Comparison of ENCODE assay signal across 8 cellular contexts in genomic region chr6:69835414-69836179, GRCh38. TPM values are rescaled to one million over a fixed set of nuclear protein-coding genes. Genes with fewer than 3 reads are reported as not detected.
DNase-seq lines count a peak whose midpoint lies in the region; ATAC-seq, FAIRE-seq and TF ChIP-seq lines count a peak whose summit lies in the region.

No MANE protein-coding gene starts in this region.

- no peak for DNase-seq in D721Med (ENCODE audit: insufficient read length, low spot score)
- DNase-seq in NCI-H2227 (lab: John Stamatoyannopoulos, UW; ENCODE audit: unreplicated experiment): peak; percentile 48
- DNase-seq in ascending aorta (ENCODE audit: low spot score in 2 of 2): no peak
- DNase-seq in iris pigment epithelial cell (ENCODE audit: low read depth): peak; percentile 83
- DNase-seq in superior temporal gyrus (ENCODE audit: extremely low spot score): peak; percentile 82
- no peak for DNase-seq in T1000 (lab: John Stamatoyannopoulos, UW)

- H3K9me3 ChIP-seq in ascending aorta: no peaks in the 10 kb centered on the region

- no peaks in the 10 kb centered on the region for H3K36me3 ChIP-seq in ascending aorta

- peak; percentile 66 for FAIRE-seq in D721Med (lab: Jason Lieb, UNC)

- H3K4me3 ChIP-seq in ascending aorta: no peak overlapping the region

- peak; percentile 93 for TF ChIP-seq CTCF in D721Med (IDR thresholded peaks at IDR 0.05; ENCODE audit: insufficient read depth, missing control alignments)
- peak; percentile 46 to 88 (median 88) for TF ChIP-seq CTCF in ascending aorta (IDR thresholded peaks at IDR 0.05)

- H3K27ac ChIP-seq in ascending aorta: no peak overlapping the region

- intact Hi-C loops in ascending aorta (cut with DNase I): loop anchor here (1.0 kb wide), 1 partner anchor 273 kb away; no protein-coding TSS in a partner anchor

- no peaks in the 10 kb centered on the region for H3K27me3 ChIP-seq in ascending aorta

- H3K4me1 ChIP-seq in ascending aorta: no peaks in the 10 kb centered on the region

- peak; percentile 90 for ATAC-seq in GM18867 (IDR thresholded peaks at IDR 0.05; ENCODE audit: unreplicated experiment)
- ATAC-seq in HG03045 (IDR thresholded peaks at IDR 0.05; ENCODE audit: unreplicated experiment): peak; percentile 79

RNA-seq across cellular contexts. Expression of gene COL19A1, which starts 30.8 kb away (rescaled TPM):
- not detected for total RNA-seq in ascending aorta

RNA-seq across cellular contexts. Expression of gene LMBRD1, which starts 38.8 kb away (rescaled TPM):
- total RNA-seq in ascending aorta: 31.1 TPM

Comparison
In these comparisons a context has a peak if more than half of its experiments do, and no peak if none do; other contexts are left out.
1. DNase-seq: peak in NCI-H2227 (single experiment), iris pigment epithelial cell (single experiment) and superior temporal gyrus (single experiment); none in D721Med (single experiment), ascending aorta (0 of 2) and T1000 (single experiment).